ENCODE assay signal across 1 cellular context in the genomic region with DNA sequence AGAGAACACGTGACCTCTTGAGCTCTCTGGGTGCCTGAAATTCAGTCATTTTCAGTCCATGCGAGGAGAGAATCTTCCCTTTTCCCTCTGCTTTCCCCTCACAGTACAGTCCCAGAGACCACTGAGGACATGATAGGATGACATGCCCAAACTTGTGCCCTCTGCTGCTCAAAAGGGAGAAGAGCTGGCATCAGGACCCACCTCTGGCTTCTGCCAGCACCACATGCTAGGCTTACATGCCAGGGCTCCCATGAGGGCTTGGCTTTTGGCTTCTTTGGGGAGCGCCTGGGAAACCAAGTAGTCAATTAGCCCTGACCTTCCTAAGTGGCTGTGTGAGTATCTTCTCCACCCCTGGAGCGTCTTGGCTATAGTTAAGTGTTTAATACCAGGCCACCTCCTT.
TF ChIP-seq lines count a peak whose summit lies in the region.

No MANE protein-coding gene starts in this region.

TF ChIP-seq in GM23338, 12 proteins besides CTCF, POLR2A, EP300 and RAD21 (continued from another document):
- TF ChIP-seq, protein P1, sequence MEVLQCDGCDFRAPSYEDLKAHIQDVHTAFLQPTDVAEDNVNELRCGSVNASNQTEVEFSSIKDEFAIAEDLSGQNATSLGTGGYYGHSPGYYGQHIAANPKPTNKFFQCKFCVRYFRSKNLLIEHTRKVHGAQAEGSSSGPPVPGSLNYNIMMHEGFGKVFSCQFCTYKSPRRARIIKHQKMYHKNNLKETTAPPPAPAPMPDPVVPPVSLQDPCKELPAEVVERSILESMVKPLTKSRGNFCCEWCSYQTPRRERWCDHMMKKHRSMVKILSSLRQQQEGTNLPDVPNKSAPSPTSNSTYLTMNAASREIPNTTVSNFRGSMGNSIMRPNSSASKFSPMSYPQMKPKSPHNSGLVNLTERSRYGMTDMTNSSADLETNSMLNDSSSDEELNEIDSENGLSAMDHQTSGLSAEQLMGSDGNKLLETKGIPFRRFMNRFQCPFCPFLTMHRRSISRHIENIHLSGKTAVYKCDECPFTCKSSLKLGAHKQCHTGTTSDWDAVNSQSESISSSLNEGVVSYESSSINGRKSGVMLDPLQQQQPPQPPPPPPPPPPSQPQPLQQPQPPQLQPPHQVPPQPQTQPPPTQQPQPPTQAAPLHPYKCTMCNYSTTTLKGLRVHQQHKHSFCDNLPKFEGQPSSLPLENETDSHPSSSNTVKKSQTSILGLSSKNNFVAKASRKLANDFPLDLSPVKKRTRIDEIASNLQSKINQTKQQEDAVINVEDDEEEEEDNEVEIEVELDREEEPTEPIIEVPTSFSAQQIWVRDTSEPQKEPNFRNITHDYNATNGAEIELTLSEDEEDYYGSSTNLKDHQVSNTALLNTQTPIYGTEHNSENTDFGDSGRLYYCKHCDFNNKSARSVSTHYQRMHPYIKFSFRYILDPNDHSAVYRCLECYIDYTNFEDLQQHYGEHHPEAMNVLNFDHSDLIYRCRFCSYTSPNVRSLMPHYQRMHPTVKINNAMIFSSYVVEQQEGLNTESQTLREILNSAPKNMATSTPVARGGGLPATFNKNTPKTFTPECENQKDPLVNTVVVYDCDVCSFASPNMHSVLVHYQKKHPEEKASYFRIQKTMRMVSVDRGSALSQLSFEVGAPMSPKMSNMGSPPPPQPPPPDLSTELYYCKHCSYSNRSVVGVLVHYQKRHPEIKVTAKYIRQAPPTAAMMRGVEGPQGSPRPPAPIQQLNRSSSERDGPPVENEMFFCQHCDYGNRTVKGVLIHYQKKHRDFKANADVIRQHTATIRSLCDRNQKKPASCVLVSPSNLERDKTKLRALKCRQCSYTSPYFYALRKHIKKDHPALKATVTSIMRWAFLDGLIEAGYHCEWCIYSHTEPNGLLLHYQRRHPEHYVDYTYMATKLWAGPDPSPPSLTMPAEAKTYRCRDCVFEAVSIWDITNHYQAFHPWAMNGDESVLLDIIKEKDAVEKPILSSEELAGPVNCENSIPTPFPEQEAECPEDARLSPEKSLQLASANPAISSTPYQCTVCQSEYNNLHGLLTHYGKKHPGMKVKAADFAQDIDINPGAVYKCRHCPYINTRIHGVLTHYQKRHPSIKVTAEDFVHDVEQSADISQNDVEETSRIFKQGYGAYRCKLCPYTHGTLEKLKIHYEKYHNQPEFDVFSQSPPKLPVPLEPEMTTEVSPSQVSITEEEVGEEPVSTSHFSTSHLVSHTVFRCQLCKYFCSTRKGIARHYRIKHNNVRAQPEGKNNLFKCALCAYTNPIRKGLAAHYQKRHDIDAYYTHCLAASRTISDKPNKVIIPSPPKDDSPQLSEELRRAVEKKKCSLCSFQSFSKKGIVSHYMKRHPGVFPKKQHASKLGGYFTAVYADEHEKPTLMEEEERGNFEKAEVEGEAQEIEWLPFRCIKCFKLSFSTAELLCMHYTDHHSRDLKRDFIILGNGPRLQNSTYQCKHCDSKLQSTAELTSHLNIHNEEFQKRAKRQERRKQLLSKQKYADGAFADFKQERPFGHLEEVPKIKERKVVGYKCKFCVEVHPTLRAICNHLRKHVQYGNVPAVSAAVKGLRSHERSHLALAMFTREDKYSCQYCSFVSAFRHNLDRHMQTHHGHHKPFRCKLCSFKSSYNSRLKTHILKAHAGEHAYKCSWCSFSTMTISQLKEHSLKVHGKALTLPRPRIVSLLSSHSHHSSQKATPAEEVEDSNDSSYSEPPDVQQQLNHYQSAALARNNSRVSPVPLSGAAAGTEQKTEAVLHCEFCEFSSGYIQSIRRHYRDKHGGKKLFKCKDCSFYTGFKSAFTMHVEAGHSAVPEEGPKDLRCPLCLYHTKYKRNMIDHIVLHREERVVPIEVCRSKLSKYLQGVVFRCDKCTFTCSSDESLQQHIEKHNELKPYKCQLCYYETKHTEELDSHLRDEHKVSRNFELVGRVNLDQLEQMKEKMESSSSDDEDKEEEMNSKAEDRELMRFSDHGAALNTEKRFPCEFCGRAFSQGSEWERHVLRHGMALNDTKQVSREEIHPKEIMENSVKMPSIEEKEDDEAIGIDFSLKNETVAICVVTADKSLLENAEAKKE (CRISPR knock-in tag; IDR thresholded peaks at IDR 0.05): no peak
- TF ChIP-seq EZH2 (IDR thresholded peaks at IDR 0.05; ENCODE audit: low read depth, unreplicated experiment) (no peak), JUNB (IDR thresholded peaks at IDR 0.05; ENCODE audit: unreplicated experiment) (no peak)
